1 cellular context compared by ENCODE assay signal in the genomic region with DNA sequence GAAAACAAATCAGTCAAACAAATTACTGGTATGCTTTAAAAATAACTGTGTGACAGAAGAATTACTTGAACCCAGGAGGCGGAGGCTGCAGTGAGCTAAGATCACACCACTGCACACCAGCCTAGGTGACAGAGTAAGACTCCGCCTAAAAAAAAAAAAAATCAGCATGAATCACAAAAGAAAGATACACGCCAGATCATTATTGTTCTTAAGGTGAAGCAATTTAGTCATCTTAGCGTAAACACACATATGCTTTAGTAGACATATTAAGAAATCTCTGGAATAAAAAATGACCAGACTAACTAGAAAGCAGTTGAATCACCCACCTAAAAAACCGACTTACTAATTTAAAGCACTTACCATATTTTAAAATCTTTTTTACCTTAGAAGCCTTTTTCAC.
TF ChIP-seq lines count a peak whose summit lies in the region.

No MANE protein-coding gene starts in this region.

TF ChIP-seq in K562, 482 proteins besides CTCF, POLR2A, EP300 and RAD21:
- TF ChIP-seq CXXC5 (CRISPR knock-in tag; IDR thresholded peaks at IDR 0.05) = 0 out of 2 replicates have a peak, but pooled peaks have one; percentile 15
- TF ChIP-seq, protein P1, sequence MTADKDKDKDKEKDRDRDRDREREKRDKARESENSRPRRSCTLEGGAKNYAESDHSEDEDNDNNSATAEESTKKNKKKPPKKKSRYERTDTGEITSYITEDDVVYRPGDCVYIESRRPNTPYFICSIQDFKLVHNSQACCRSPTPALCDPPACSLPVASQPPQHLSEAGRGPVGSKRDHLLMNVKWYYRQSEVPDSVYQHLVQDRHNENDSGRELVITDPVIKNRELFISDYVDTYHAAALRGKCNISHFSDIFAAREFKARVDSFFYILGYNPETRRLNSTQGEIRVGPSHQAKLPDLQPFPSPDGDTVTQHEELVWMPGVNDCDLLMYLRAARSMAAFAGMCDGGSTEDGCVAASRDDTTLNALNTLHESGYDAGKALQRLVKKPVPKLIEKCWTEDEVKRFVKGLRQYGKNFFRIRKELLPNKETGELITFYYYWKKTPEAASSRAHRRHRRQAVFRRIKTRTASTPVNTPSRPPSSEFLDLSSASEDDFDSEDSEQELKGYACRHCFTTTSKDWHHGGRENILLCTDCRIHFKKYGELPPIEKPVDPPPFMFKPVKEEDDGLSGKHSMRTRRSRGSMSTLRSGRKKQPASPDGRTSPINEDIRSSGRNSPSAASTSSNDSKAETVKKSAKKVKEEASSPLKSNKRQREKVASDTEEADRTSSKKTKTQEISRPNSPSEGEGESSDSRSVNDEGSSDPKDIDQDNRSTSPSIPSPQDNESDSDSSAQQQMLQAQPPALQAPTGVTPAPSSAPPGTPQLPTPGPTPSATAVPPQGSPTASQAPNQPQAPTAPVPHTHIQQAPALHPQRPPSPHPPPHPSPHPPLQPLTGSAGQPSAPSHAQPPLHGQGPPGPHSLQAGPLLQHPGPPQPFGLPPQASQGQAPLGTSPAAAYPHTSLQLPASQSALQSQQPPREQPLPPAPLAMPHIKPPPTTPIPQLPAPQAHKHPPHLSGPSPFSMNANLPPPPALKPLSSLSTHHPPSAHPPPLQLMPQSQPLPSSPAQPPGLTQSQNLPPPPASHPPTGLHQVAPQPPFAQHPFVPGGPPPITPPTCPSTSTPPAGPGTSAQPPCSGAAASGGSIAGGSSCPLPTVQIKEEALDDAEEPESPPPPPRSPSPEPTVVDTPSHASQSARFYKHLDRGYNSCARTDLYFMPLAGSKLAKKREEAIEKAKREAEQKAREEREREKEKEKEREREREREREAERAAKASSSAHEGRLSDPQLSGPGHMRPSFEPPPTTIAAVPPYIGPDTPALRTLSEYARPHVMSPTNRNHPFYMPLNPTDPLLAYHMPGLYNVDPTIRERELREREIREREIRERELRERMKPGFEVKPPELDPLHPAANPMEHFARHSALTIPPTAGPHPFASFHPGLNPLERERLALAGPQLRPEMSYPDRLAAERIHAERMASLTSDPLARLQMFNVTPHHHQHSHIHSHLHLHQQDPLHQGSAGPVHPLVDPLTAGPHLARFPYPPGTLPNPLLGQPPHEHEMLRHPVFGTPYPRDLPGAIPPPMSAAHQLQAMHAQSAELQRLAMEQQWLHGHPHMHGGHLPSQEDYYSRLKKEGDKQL (CRISPR knock-in tag; IDR thresholded peaks at IDR 0.05; ENCODE audit: borderline replicate concordance) = no peak
- TF ChIP-seq ZNF384 (IDR thresholded peaks at IDR 0.05; ENCODE audit: low read depth, low read length) = peak; percentile 34; the same call in 1 of the 2 replicates
